In the genomic region with DNA sequence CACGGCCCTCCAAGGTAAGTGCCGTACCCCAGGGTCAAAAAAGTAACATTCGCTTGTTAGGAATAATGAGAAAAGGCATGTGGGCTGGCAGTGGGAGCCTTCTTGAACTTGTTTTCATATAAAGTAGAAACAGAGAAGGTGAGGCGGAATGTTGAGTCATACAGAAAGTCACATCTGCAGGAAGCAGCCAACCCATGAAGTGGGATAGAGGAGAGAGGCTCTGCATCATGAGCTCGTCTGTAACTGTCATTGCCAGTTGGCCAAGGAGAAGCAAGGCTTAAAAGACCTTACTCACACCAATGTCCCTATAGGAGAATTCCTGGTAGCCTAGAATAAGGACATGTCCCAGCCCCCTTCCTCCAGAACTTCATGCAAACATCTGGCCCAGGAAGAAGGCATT, we compare ENCODE assay signal across 20 cellular contexts.
DNase-seq lines count a peak whose midpoint lies in the region; ATAC-seq lines count a peak whose summit lies in the region.
"Had no signal": no experiment of that assay in that cellular context is flagged by ENCODE, and none has a peak within 500 bp of the region (broad histone marks: within the 10 kb centered on the region; RNA-seq: fewer than 3 reads in every experiment).

No MANE protein-coding gene starts in this region.

- peak; percentile 77 for ATAC-seq in GM18867 (IDR thresholded peaks at IDR 0.05; ENCODE audit: unreplicated experiment)
- ATAC-seq in GM21529 (IDR thresholded peaks at IDR 0.05; ENCODE audit: unreplicated experiment): peak; percentile 95
- peak; percentile 76 for ATAC-seq in HG03103 (IDR thresholded peaks at IDR 0.05; ENCODE audit: low read depth, unreplicated experiment)
- ATAC-seq: right cardiac atrium had no signal

- DNase-seq in ecto neural progenitor cell (ENCODE audit: low spot score): peak; percentile 4
- no peak for DNase-seq in iPS-NIHi11 (ENCODE audit: low spot score)
- no peak for DNase-seq in 8988T
- DNase-seq in activated CD4-positive, alpha-beta T cell treated with anti-CD3 and anti-CD28 coated beads for 1 hour: no peak
- no peak for DNase-seq in kidney glomerular epithelial cell (lab: John Stamatoyannopoulos, UW)
- DNase-seq: activated CD4-positive, CD25-positive, alpha-beta regulatory T cell; brain microvascular endothelial cell; DMS153; hippocampal formation; kidney; mammary epithelial cell; NCI-H2029; NCI-H446; NK-92 treated with Interleukin-12 subunit alpha and Interleukin-12 subunit beta, amount 100 ng/mL, for 24 hours; right cardiac atrium; RPMI8226; T-helper 9 cell had no signal
